ENCODE assay signal across 23 cellular contexts in genomic region chr9:131965841-131966240, GRCh38.
"Had no signal": no experiment of that assay in that cellular context is flagged by ENCODE, and none has a peak within 500 bp of the region (broad histone marks: within the 10 kb centered on the region; RNA-seq: fewer than 3 reads in every experiment).

No MANE protein-coding gene starts in this region.

- ATAC-seq: natural killer cell treated with Interleukin-12 subunit alpha and Interleukin-12 subunit beta and Interleukin-15 and Interleukin-18, amount 100 ng/mL, for 72 hours; right lobe of liver; stimulated activated memory B cell treated with anti-CD40 and anti-IgM and Interleukin-4, amounts not matched to agents 10 μg/mL and 1 μg/mL and 100 μg/mL, for 72 hours; stimulated activated naive CD8-positive, alpha-beta T cell treated with anti-CD3 and anti-CD28 coated beads, Interleukin-15, amount 100 ng/mL, for 72 hours; upper lobe of right lung had no signal

- H3K4me3 Mint-ChIP-seq: mesothelial cell of epicardium; naive B cell; natural killer cell treated with Interleukin-12 subunit alpha and Interleukin-12 subunit beta and Interleukin-15 and Interleukin-18, amount 100 ng/mL, for 72 hours; stimulated activated memory B cell treated with anti-CD40 and anti-IgM and Interleukin-4, amounts not matched to agents 10 μg/mL and 1 μg/mL and 100 μg/mL, for 72 hours; stimulated activated naive CD8-positive, alpha-beta T cell treated with anti-CD3 and anti-CD28 coated beads, Interleukin-15, amount 100 ng/mL, for 72 hours had no signal

- H3K4me1 Mint-ChIP-seq: stimulated activated memory B cell treated with anti-CD40 and anti-IgM and Interleukin-4, amounts not matched to agents 10 μg/mL and 1 μg/mL and 100 μg/mL, for 72 hours; stimulated activated naive CD8-positive, alpha-beta T cell treated with anti-CD3 and anti-CD28 coated beads, Interleukin-15, amount 100 ng/mL, for 72 hours had no signal

- H3K27ac ChIP-seq: left ventricle myocardium inferior, ovary, right atrium auricular region, right lobe of liver, tibial nerve, upper lobe of right lung had no signal

- H3K27me3 ChIP-seq: ovary, right atrium auricular region, right lobe of liver, tibial nerve, upper lobe of right lung had no signal

- H3K36me3 ChIP-seq: left ventricle myocardium inferior, ovary, right atrium auricular region, right lobe of liver, upper lobe of right lung had no signal

- DNase-seq: hippocampal formation; islet precursor cell; left ventricle myocardium inferior; mesendoderm; naive B cell; ovary; right lobe of liver; stimulated activated CD4-positive, alpha-beta T cell treated with anti-CD3 and anti-CD28 coated beads, Interleukin-1b, Interleukin-23, amount 100 ng/mL, for 48 hours; stimulated activated CD4-positive, alpha-beta T cell treated with anti-CD3 and anti-CD28 coated beads, Interleukin-2, amount 100 ng/mL, for 48 hours; stimulated activated CD4-positive, alpha-beta T cell treated with anti-CD3 and anti-CD28 coated beads, Interleukin-4, amount 100 ng/mL, for 4 hours; stimulated activated CD8-positive, alpha-beta memory T cell treated with anti-CD3 and anti-CD28 coated beads, Interleukin-4, amount 100 ng/mL, for 48 hours; stimulated activated naive CD4-positive, alpha-beta T cell treated with Interleukin-2 at 50 U/mL for 16 hours; stimulated activated naive CD8-positive, alpha-beta T cell treated with anti-CD3 and anti-CD28 coated beads, Interleukin-15, amount 100 ng/mL, for 72 hours; substantia nigra; upper lobe of right lung had no signal

- H3K9me3 ChIP-seq: left ventricle myocardium inferior, ovary, right atrium auricular region, right lobe of liver, tibial nerve, upper lobe of right lung had no signal

- H3K4me1 ChIP-seq: right atrium auricular region, right lobe of liver, upper lobe of right lung had no signal

- H3K4me2 ChIP-seq: smooth muscle cell had no signal

- H3K27ac Mint-ChIP-seq: mesothelial cell of epicardium; naive B cell; natural killer cell treated with Interleukin-12 subunit alpha and Interleukin-12 subunit beta and Interleukin-15 and Interleukin-18, amount 100 ng/mL, for 72 hours; progenitor cell of endocrine pancreas; stimulated activated memory B cell treated with anti-CD40 and anti-IgM and Interleukin-4, amounts not matched to agents 10 μg/mL and 1 μg/mL and 100 μg/mL, for 72 hours; stimulated activated naive CD8-positive, alpha-beta T cell treated with anti-CD3 and anti-CD28 coated beads, Interleukin-15, amount 100 ng/mL, for 72 hours had no signal

- H3K27me3 Mint-ChIP-seq: naive B cell; natural killer cell treated with Interleukin-12 subunit alpha and Interleukin-12 subunit beta and Interleukin-15 and Interleukin-18, amount 100 ng/mL, for 72 hours; progenitor cell of endocrine pancreas; stimulated activated memory B cell treated with anti-CD40 and anti-IgM and Interleukin-4, amounts not matched to agents 10 μg/mL and 1 μg/mL and 100 μg/mL, for 72 hours; stimulated activated naive CD8-positive, alpha-beta T cell treated with anti-CD3 and anti-CD28 coated beads, Interleukin-15, amount 100 ng/mL, for 72 hours had no signal

- H3K4me3 ChIP-seq: left ventricle myocardium inferior, lung, ovary, right atrium auricular region, right lobe of liver, smooth muscle cell, tibial nerve, upper lobe of right lung had no signal

- H3K9me3 Mint-ChIP-seq: mesothelial cell of epicardium; stimulated activated naive CD8-positive, alpha-beta T cell treated with anti-CD3 and anti-CD28 coated beads, Interleukin-15, amount 100 ng/mL, for 72 hours had no signal
